In genomic region chr20:22411568-22412450, GRCh38 we compare ENCODE assay signal across 12 cellular contexts.
DNase-seq lines count a peak whose midpoint lies in the region; ATAC-seq and TF ChIP-seq lines count a peak whose summit lies in the region.
"Had no signal": no experiment of that assay in that cellular context is flagged by ENCODE, and none has a peak within 500 bp of the region (broad histone marks: within the 10 kb centered on the region; RNA-seq: fewer than 3 reads in every experiment).

No MANE protein-coding gene starts in this region.

- H3K4me3 Mint-ChIP-seq in Calu3 (ENCODE audit: low read depth, unreplicated experiment), result no peak overlapping the region
- H3K4me3 Mint-ChIP-seq in activated CD4-positive, alpha-beta T cell treated with anti-CD3 and anti-CD28 coated beads for 36 hours, result no peak overlapping the region
- H3K4me3 Mint-ChIP-seq: activated CD4-positive, alpha-beta memory T cell treated with anti-CD3 and anti-CD28 coated beads, Interleukin-2, amount 10 ng/mL, durations not matched to agents 7 days and 5 days had no signal

- H3K9me3 Mint-ChIP-seq in Calu3 (ENCODE audit: low read depth, unreplicated experiment), result no peaks in the 10 kb centered on the region
- H3K9me3 Mint-ChIP-seq in activated CD4-positive, alpha-beta T cell treated with anti-CD3 and anti-CD28 coated beads for 36 hours (ENCODE audit: low read depth), result peaks cover 3% of the 10 kb centered on the region

- no peaks in the 10 kb centered on the region for H3K36me3 Mint-ChIP-seq in Calu3 (ENCODE audit: insufficient read depth, unreplicated experiment)
- H3K36me3 Mint-ChIP-seq in activated CD4-positive, alpha-beta T cell treated with anti-CD3 and anti-CD28 coated beads for 36 hours (ENCODE audit: low read depth), result no peaks in the 10 kb centered on the region

- intact Hi-C loops in Calu3 (cut with micrococcal nuclease; ENCODE audit: unreplicated experiment), result no loop called here
- intact Hi-C loops in Right ventricle myocardium superior (cut with DNase I), result no loop called here
- intact Hi-C loops in activated CD4-positive, alpha-beta T cell treated with anti-CD3 and anti-CD28 coated beads for 36 hours (cut with DNase I, micrococcal nuclease), result no loop called here

- ATAC-seq in Right ventricle myocardium superior (ENCODE audit: poor library complexity) (peak; percentile 92), HG03196 (IDR thresholded peaks at IDR 0.05; ENCODE audit: unreplicated experiment) (no peak)
- ATAC-seq in activated CD4-positive, alpha-beta T cell treated with anti-CD3 and anti-CD28 coated beads for 36 hours, result no peak

- no peaks in the 10 kb centered on the region for H3K27me3 Mint-ChIP-seq in Calu3 (ENCODE audit: unreplicated experiment)
- no peaks in the 10 kb centered on the region for H3K27me3 Mint-ChIP-seq in activated CD4-positive, alpha-beta T cell treated with anti-CD3 and anti-CD28 coated beads for 36 hours
- H3K27me3 Mint-ChIP-seq: activated CD4-positive, alpha-beta memory T cell treated with anti-CD3 and anti-CD28 coated beads, Interleukin-2, amount 10 ng/mL, durations not matched to agents 7 days and 5 days had no signal

- CTCF ChIA-PET in Calu3 (lab: Charles Lee), result interaction anchor here (0.9 kb wide), 1 partner anchor 175 kb away, joined by 3 read pairs; no protein-coding TSS in a partner anchor
- CTCF ChIA-PET in activated CD4-positive, alpha-beta T cell treated with anti-CD3 and anti-CD28 coated beads for 36 hours (lab: Charles Lee), result no interaction called here

- BruUV-seq in Calu3 (replicated peaks; lab: Mats Ljungman, UMichigan), result no TSS peak

- H3K4me1 Mint-ChIP-seq in Calu3 (ENCODE audit: low read depth, unreplicated experiment), result peaks cover 30% of the 10 kb centered on the region
- H3K4me1 Mint-ChIP-seq in activated CD4-positive, alpha-beta T cell treated with anti-CD3 and anti-CD28 coated beads for 36 hours, result no peaks in the 10 kb centered on the region
- H3K4me1 Mint-ChIP-seq: activated CD4-positive, alpha-beta memory T cell treated with anti-CD3 and anti-CD28 coated beads, Interleukin-2, amount 10 ng/mL, durations not matched to agents 7 days and 5 days had no signal

- POLR2A ChIA-PET in activated CD4-positive, alpha-beta T cell treated with anti-CD3 and anti-CD28 coated beads for 36 hours (lab: Charles Lee), result no interaction called here

- peak overlapping the region; percentile 97 for H3K27ac Mint-ChIP-seq in Calu3 (ENCODE audit: unreplicated experiment)
- H3K27ac Mint-ChIP-seq in activated CD4-positive, alpha-beta T cell treated with anti-CD3 and anti-CD28 coated beads for 36 hours, result no peak overlapping the region
- H3K27ac Mint-ChIP-seq: activated CD4-positive, alpha-beta memory T cell treated with anti-CD3 and anti-CD28 coated beads, Interleukin-2, amount 10 ng/mL, durations not matched to agents 7 days and 5 days had no signal

- DNase-seq in Calu3 (peak; percentile 30), SHP77 (lab: John Stamatoyannopoulos, UW) (peak; percentile 30 to 53), Right ventricle myocardium superior (peak; percentile 67), renal cortical epithelial cell (ENCODE audit: low read depth) (peak; percentile 98), RKO (ENCODE audit: low spot score) (no peak), mesenteric fat pad (ENCODE audit: low spot score) (no peak)
- DNase-seq in activated CD4-positive, alpha-beta T cell treated with anti-CD3 and anti-CD28 coated beads for 36 hours, result no peak
- DNase-seq: activated CD4-positive, alpha-beta memory T cell treated with anti-CD3 and anti-CD28 coated beads, Interleukin-2, amount 10 ng/mL, durations not matched to agents 7 days and 5 days; amniotic stem cell; COR-L47; NCI-H1417 treated with DMSO at 0.1 percent for 48 hours had no signal

- no peak for TF ChIP-seq CTCF in Calu3 (IDR thresholded peaks at IDR 0.05; ENCODE audit: unreplicated experiment)

Comparison
In these comparisons a context has a peak if more than half of its experiments do, and no peak if none do; other contexts are left out.
1. DNase-seq: peak in Calu3 (single experiment), SHP77 (2 of 2), Right ventricle myocardium superior (single experiment) and renal cortical epithelial cell (single experiment); none in activated CD4-positive, alpha-beta T cell treated with anti-CD3 and anti-CD28 coated beads for 36 hours (single experiment), RKO (single experiment) and mesenteric fat pad (single experiment).